ENCODE assay signal across 10 cellular contexts in the genomic region with DNA sequence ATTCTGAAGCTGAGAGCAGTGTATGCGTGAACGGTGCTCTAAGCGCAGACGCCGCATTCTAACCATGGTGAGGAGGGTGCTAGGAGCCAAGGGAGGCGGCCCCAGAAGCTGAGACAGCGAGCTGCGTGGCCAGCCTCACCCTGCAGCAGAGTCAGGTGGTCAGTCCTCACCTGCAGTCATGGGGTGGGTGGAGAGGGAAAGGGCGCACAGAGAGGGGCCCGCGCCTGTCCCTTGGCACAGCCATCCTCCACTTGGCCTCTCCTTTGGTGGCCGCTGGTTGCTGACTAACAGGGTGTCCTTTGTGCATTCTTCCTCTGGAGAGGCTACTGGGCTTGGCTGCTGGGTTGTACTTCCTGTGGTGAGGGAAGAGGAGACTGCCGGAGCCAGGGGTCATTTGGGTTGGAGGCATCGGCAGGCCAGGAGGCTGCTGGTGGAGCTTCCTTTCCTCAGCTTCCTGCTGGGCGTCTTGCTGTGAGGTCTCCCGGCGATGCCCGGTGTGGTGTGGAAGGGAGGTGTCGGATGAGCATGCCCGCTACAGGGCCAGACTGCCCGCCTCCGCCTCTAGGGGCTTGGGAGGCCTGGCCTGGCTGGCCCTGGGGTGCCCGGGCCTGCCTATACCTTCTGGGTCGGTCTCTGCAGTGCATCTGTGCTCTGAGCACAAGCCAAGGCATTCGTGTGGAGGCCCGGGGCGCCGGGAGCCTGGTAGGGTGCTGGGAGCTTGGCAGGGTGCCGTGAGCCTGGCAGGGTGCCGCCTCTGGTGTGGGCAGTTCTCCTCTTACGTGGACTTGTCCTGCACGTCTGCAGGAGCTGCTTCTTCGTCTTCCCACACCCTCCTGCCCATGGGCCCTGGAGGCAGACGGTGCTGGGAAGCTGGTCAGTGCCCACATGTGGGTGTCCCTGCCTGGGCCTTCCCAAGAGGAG. TPM values are rescaled to one million over a fixed set of nuclear protein-coding genes. Genes with fewer than 3 reads are reported as not detected.
DNase-seq lines count a peak whose midpoint lies in the region; ATAC-seq and TF ChIP-seq lines count a peak whose summit lies in the region.
"Had no signal": no experiment of that assay in that cellular context is flagged by ENCODE, and none has a peak within 500 bp of the region (broad histone marks: within the 10 kb centered on the region; RNA-seq: fewer than 3 reads in every experiment).

No MANE protein-coding gene starts in this region.

- no peak overlapping the region for H3K4me3 Mint-ChIP-seq in CD8-positive, alpha-beta T cell
- H3K4me3 Mint-ChIP-seq: activated T-cell treated with anti-CD3 and anti-CD28 coated beads, Interleukin-2, amount 50 U/mL, for 4 hours had no signal

- no peak for ATAC-seq in CD8-positive, alpha-beta T cell
- ATAC-seq in RWPE2 (ENCODE audit: low read depth), result peak; percentile 38
- no peak for ATAC-seq in GM18909 (IDR thresholded peaks at IDR 0.05; ENCODE audit: poor library complexity, unreplicated experiment)
- ATAC-seq: activated T-cell treated with anti-CD3 and anti-CD28 coated beads, Interleukin-2, amount 50 U/mL, for 4 hours had no signal

- no peak for TF ChIP-seq CTCF in CD8-positive, alpha-beta T cell (IDR thresholded peaks at IDR 0.05)
- TF ChIP-seq CTCF in RWPE2 (IDR thresholded peaks at IDR 0.05; ENCODE audit: poor library complexity, severe bottlenecking) (no peak), osteoblast (IDR thresholded peaks at IDR 0.05; ENCODE audit: extremely low read depth, low read depth, low read length) (no peak), GM13977 (IDR thresholded peaks at IDR 0.05; ENCODE audit: extremely low read depth, insufficient read depth, missing control alignments) (no peak)

- no peak overlapping the region for H3K4me3 ChIP-seq in CD8-positive, alpha-beta T cell (ENCODE audit: low read depth, low read length)
- H3K4me3 ChIP-seq in RWPE2 (ENCODE audit: severe bottlenecking) (no peak overlapping the region), esophagus (ENCODE audit: low read depth in 1 of 2, low read length in 2 of 2) (no peak overlapping the region), osteoblast (ENCODE audit: insufficient read depth, low read length) (no peak overlapping the region)

- no peaks in the 10 kb centered on the region for H3K27me3 ChIP-seq in CD8-positive, alpha-beta T cell (ENCODE audit: insufficient read depth, low read length)
- H3K27me3 ChIP-seq in RWPE2 (ENCODE audit: insufficient read depth, poor library complexity, severe bottlenecking) (no peaks in the 10 kb centered on the region), esophagus (ENCODE audit: control insufficient read depth in 1 of 2, insufficient read depth in 2 of 2, low read length in 2 of 2) (no peaks in the 10 kb centered on the region), osteoblast (ENCODE audit: insufficient read depth, low read length) (no peaks in the 10 kb centered on the region)

- POLR2A ChIA-PET in CD8-positive, alpha-beta T cell (lab: Charles Lee), result interaction anchor here (0.9 to 1.2 kb wide), 2 partner anchors 12 to 14 kb away, joined by 3 to 4 read pairs; no protein-coding TSS in a partner anchor

- intact Hi-C loops in CD8-positive, alpha-beta T cell (cut with DNase I, micrococcal nuclease), result no loop called here

- peaks cover 44% of the 10 kb centered on the region for H3K36me3 ChIP-seq in CD8-positive, alpha-beta T cell (ENCODE audit: insufficient read depth, low read length)
- H3K36me3 ChIP-seq in RWPE2 (ENCODE audit: low read depth) (peaks cover 50% of the 10 kb centered on the region), esophagus (ENCODE audit: control insufficient read depth in 2 of 2, insufficient read depth in 2 of 2, low read length in 1 of 2) (peaks cover under 1 to 21% of the 10 kb centered on the region in 2 donors), osteoblast (ENCODE audit: insufficient read depth, low read length) (peaks cover 24% of the 10 kb centered on the region)

- in situ Hi-C loops in GM13977 (cut with MboI; ENCODE audit: low pct_unique_long_range_greater_than_20kb, low sequenced_read_pairs, unreplicated experiment), result no loop called here

- H4K20me1 ChIP-seq in osteoblast (ENCODE audit: insufficient read depth, low read length), result peaks cover 12% of the 10 kb centered on the region

- no peaks in the 10 kb centered on the region for H3K9me3 ChIP-seq in CD8-positive, alpha-beta T cell (ENCODE audit: low read length)
- no peaks in the 10 kb centered on the region for H3K9me3 ChIP-seq in RWPE2 (ENCODE audit: severe bottlenecking)
- no peaks in the 10 kb centered on the region for H3K9me3 ChIP-seq in esophagus (ENCODE audit: control insufficient read depth in 2 of 2, insufficient read depth in 1 of 2, low read depth in 1 of 2, low read length in 1 of 2)
- no peaks in the 10 kb centered on the region for H3K9me3 ChIP-seq in osteoblast (ENCODE audit: low read depth, low read length)

- H3K36me3 Mint-ChIP-seq in CD8-positive, alpha-beta T cell, result peaks cover 67% of the 10 kb centered on the region

- H3K4me1 ChIP-seq in CD8-positive, alpha-beta T cell (ENCODE audit: insufficient read depth, low read length), result peaks cover 15% of the 10 kb centered on the region
- H3K4me1 ChIP-seq in RWPE2 (ENCODE audit: insufficient read depth, poor library complexity, severe bottlenecking), result no peaks in the 10 kb centered on the region
- H3K4me1 ChIP-seq in esophagus (ENCODE audit: control insufficient read depth in 2 of 2, insufficient read depth in 2 of 2, low read length in 1 of 2), result peaks cover 9 to 21% of the 10 kb centered on the region in 2 donors
- peaks cover 29% of the 10 kb centered on the region for H3K4me1 ChIP-seq in osteoblast (ENCODE audit: insufficient read depth, low read length)

- no peaks in the 10 kb centered on the region for H3K27me3 Mint-ChIP-seq in CD8-positive, alpha-beta T cell (ENCODE audit: low read depth)

- peak overlapping the region; percentile 33 for H3K4me2 ChIP-seq in osteoblast (ENCODE audit: insufficient read depth, low read length)

- CTCF ChIA-PET in CD8-positive, alpha-beta T cell (lab: Charles Lee), result interaction anchor here (0.6 to 1.8 kb wide), 2 partner anchors 21 to 177 kb away, joined by 3 to 4 read pairs; partner anchors contain the start of gene GAA

- H2AFZ ChIP-seq in osteoblast (ENCODE audit: low read length), result peak overlapping the region; percentile 29

- WGBS in esophagus, 2 donors, result 50 to 54% methylated on average over 32 to 34 of the region's 34 CpGs

- H3K27ac ChIP-seq in CD8-positive, alpha-beta T cell (ENCODE audit: low read depth, low read length), result no peak overlapping the region
- H3K27ac ChIP-seq in RWPE2 (ENCODE audit: poor library complexity, severe bottlenecking) (no peak overlapping the region), esophagus (ENCODE audit: low read depth in 2 of 2, low read length in 1 of 2) (peak overlapping the region; percentile 66 to 86), osteoblast (ENCODE audit: low read depth, low read length) (peak overlapping the region; percentile 28)

- H3K4me1 Mint-ChIP-seq in CD8-positive, alpha-beta T cell (ENCODE audit: low read depth), result peaks cover 41% of the 10 kb centered on the region

- peaks cover 21% of the 10 kb centered on the region for H3K79me2 ChIP-seq in osteoblast (ENCODE audit: insufficient read depth, low read length)

- H3K9me3 Mint-ChIP-seq in CD8-positive, alpha-beta T cell, result no peaks in the 10 kb centered on the region
- H3K9me3 Mint-ChIP-seq: activated T-cell treated with anti-CD3 and anti-CD28 coated beads, Interleukin-2, amount 50 U/mL, for 4 hours had no signal

- peak overlapping the region; percentile 67 for H3K27ac Mint-ChIP-seq in CD8-positive, alpha-beta T cell

- no peak for DNase-seq in CD8-positive, alpha-beta T cell
- no peak for DNase-seq in RWPE2 (ENCODE audit: low spot score)
- DNase-seq in osteoblast (ENCODE audit: insufficient read length, low spot score, missing footprints), result peak; percentile 82
- DNase-seq in GM13977 (ENCODE audit: low spot score), result no peak
- DNase-seq in GM19238 (ENCODE audit: insufficient read length, low spot score), result no peak
- no peak for DNase-seq in NCI-H2227 treated with DMSO at 0.1 percent for 48 hours (lab: John Stamatoyannopoulos, UW)
- DNase-seq: activated T-cell treated with anti-CD3 and anti-CD28 coated beads, Interleukin-2, amount 50 U/mL, for 4 hours; T-helper 2 cell had no signal

RNA-seq across cellular contexts. Expression of gene RNF213, which starts 17.4 kb away (rescaled TPM):
- total RNA-seq in CD8-positive, alpha-beta T cell, result 100 to 1,000 TPM; 318 to 336 TPM
- 10 to 100 TPM; 17.9 to 54.7 TPM for polyA plus RNA-seq in esophagus
- total RNA-seq in osteoblast, result 134 and 143 TPM in 2 replicates

RNA-seq across cellular contexts. Expression of gene SLC26A11, which starts 57.8 kb away (rescaled TPM):
- total RNA-seq in CD8-positive, alpha-beta T cell, result 10 to 100 TPM; 44.4 to 48.7 TPM
- polyA plus RNA-seq in esophagus, result 1 to 10 TPM; 4.7 to 6.9 TPM
- total RNA-seq in osteoblast, result 12.7 and 17.4 TPM in 2 replicates

RNA-seq across cellular contexts. Expression of gene SGSH, which starts 57.9 kb away (rescaled TPM):
- 10 to 100 TPM; 80.3 to 86.6 TPM for total RNA-seq in CD8-positive, alpha-beta T cell
- 10 to 100 TPM; 16.5 to 20.4 TPM for polyA plus RNA-seq in esophagus
- 15.9 and 19.4 TPM in 2 replicates for total RNA-seq in osteoblast

Comparison
In these comparisons a context has a peak if more than half of its experiments do, and no peak if none do; other contexts are left out.
1. H3K27ac ChIP-seq: peak in esophagus (2 of 2) and osteoblast (single experiment); none in CD8-positive, alpha-beta T cell (single experiment) and RWPE2 (single experiment).